In the genomic region with DNA sequence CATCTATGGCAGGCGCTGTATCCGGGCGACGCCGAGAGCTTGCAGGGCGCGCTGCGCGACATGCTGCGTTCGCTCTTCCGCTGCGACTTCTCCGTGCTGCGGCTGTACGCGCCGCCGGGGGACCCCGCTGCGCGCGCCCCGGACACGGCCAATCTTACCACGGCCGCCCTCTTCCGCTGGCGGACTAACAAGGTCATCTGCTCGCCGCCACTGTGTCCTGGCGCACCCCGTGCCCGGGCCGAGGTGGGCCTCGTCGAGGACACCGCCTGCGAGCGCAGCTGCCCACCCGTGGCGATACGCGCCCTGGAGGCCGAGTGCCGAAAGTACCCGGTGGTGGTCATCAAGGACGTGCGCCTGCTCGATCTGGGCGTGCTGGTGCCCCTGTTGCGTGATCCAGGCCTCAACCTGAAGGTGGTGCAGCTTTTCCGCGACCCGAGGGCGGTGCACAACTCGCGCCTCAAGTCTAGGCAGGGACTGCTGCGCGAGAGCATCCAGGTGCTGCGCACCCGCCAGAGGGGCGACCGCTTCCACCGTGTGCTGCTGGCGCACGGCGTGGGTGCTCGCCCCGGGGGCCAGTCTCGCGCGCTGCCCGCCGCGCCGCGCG, we compare ENCODE assay signal across 1 cellular context.
TF ChIP-seq lines count a peak whose summit lies in the region.

No MANE protein-coding gene starts in this region.

TF ChIP-seq in GM23338, 12 proteins besides CTCF, POLR2A, EP300 and RAD21:
- TF ChIP-seq CREB1 (CRISPR knock-in tag; IDR thresholded peaks at IDR 0.05; ENCODE audit: low read depth) (no peak), EZH2 (IDR thresholded peaks at IDR 0.05; ENCODE audit: low read depth, unreplicated experiment) (no peak), NANOG (IDR thresholded peaks at IDR 0.05; ENCODE audit: borderline replicate concordance) (no peak), STAT1 (IDR thresholded peaks at IDR 0.05; ENCODE audit: unreplicated experiment) (no peak), ZNF114 (CRISPR knock-in tag; IDR thresholded peaks at IDR 0.05) (no peak), POLR2AphosphoS5 (IDR thresholded peaks at IDR 0.05; ENCODE audit: low read depth) (no peak; the same call in 1 of the 2 replicates), ZNF331 (CRISPR knock-in tag; IDR thresholded peaks at IDR 0.05; ENCODE audit: low read depth) (no peak), EZH2phosphoT487 (IDR thresholded peaks at IDR 0.05; ENCODE audit: unreplicated experiment) (no peak), JUNB (IDR thresholded peaks at IDR 0.05; ENCODE audit: unreplicated experiment) (no peak)
- TF ChIP-seq, protein P1, sequence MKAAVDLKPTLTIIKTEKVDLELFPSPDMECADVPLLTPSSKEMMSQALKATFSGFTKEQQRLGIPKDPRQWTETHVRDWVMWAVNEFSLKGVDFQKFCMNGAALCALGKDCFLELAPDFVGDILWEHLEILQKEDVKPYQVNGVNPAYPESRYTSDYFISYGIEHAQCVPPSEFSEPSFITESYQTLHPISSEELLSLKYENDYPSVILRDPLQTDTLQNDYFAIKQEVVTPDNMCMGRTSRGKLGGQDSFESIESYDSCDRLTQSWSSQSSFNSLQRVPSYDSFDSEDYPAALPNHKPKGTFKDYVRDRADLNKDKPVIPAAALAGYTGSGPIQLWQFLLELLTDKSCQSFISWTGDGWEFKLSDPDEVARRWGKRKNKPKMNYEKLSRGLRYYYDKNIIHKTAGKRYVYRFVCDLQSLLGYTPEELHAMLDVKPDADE (IDR thresholded peaks at IDR 0.05) = no peak
- TF ChIP-seq, protein P2, sequence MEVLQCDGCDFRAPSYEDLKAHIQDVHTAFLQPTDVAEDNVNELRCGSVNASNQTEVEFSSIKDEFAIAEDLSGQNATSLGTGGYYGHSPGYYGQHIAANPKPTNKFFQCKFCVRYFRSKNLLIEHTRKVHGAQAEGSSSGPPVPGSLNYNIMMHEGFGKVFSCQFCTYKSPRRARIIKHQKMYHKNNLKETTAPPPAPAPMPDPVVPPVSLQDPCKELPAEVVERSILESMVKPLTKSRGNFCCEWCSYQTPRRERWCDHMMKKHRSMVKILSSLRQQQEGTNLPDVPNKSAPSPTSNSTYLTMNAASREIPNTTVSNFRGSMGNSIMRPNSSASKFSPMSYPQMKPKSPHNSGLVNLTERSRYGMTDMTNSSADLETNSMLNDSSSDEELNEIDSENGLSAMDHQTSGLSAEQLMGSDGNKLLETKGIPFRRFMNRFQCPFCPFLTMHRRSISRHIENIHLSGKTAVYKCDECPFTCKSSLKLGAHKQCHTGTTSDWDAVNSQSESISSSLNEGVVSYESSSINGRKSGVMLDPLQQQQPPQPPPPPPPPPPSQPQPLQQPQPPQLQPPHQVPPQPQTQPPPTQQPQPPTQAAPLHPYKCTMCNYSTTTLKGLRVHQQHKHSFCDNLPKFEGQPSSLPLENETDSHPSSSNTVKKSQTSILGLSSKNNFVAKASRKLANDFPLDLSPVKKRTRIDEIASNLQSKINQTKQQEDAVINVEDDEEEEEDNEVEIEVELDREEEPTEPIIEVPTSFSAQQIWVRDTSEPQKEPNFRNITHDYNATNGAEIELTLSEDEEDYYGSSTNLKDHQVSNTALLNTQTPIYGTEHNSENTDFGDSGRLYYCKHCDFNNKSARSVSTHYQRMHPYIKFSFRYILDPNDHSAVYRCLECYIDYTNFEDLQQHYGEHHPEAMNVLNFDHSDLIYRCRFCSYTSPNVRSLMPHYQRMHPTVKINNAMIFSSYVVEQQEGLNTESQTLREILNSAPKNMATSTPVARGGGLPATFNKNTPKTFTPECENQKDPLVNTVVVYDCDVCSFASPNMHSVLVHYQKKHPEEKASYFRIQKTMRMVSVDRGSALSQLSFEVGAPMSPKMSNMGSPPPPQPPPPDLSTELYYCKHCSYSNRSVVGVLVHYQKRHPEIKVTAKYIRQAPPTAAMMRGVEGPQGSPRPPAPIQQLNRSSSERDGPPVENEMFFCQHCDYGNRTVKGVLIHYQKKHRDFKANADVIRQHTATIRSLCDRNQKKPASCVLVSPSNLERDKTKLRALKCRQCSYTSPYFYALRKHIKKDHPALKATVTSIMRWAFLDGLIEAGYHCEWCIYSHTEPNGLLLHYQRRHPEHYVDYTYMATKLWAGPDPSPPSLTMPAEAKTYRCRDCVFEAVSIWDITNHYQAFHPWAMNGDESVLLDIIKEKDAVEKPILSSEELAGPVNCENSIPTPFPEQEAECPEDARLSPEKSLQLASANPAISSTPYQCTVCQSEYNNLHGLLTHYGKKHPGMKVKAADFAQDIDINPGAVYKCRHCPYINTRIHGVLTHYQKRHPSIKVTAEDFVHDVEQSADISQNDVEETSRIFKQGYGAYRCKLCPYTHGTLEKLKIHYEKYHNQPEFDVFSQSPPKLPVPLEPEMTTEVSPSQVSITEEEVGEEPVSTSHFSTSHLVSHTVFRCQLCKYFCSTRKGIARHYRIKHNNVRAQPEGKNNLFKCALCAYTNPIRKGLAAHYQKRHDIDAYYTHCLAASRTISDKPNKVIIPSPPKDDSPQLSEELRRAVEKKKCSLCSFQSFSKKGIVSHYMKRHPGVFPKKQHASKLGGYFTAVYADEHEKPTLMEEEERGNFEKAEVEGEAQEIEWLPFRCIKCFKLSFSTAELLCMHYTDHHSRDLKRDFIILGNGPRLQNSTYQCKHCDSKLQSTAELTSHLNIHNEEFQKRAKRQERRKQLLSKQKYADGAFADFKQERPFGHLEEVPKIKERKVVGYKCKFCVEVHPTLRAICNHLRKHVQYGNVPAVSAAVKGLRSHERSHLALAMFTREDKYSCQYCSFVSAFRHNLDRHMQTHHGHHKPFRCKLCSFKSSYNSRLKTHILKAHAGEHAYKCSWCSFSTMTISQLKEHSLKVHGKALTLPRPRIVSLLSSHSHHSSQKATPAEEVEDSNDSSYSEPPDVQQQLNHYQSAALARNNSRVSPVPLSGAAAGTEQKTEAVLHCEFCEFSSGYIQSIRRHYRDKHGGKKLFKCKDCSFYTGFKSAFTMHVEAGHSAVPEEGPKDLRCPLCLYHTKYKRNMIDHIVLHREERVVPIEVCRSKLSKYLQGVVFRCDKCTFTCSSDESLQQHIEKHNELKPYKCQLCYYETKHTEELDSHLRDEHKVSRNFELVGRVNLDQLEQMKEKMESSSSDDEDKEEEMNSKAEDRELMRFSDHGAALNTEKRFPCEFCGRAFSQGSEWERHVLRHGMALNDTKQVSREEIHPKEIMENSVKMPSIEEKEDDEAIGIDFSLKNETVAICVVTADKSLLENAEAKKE (CRISPR knock-in tag; IDR thresholded peaks at IDR 0.05) = no peak
- TF ChIP-seq, protein P3, sequence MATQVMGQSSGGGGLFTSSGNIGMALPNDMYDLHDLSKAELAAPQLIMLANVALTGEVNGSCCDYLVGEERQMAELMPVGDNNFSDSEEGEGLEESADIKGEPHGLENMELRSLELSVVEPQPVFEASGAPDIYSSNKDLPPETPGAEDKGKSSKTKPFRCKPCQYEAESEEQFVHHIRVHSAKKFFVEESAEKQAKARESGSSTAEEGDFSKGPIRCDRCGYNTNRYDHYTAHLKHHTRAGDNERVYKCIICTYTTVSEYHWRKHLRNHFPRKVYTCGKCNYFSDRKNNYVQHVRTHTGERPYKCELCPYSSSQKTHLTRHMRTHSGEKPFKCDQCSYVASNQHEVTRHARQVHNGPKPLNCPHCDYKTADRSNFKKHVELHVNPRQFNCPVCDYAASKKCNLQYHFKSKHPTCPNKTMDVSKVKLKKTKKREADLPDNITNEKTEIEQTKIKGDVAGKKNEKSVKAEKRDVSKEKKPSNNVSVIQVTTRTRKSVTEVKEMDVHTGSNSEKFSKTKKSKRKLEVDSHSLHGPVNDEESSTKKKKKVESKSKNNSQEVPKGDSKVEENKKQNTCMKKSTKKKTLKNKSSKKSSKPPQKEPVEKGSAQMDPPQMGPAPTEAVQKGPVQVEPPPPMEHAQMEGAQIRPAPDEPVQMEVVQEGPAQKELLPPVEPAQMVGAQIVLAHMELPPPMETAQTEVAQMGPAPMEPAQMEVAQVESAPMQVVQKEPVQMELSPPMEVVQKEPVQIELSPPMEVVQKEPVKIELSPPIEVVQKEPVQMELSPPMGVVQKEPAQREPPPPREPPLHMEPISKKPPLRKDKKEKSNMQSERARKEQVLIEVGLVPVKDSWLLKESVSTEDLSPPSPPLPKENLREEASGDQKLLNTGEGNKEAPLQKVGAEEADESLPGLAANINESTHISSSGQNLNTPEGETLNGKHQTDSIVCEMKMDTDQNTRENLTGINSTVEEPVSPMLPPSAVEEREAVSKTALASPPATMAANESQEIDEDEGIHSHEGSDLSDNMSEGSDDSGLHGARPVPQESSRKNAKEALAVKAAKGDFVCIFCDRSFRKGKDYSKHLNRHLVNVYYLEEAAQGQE (IDR thresholded peaks at IDR 0.05; ENCODE audit: unreplicated experiment) = no peak
